Comparison of ENCODE assay signal across 1 cellular context in the genomic region with DNA sequence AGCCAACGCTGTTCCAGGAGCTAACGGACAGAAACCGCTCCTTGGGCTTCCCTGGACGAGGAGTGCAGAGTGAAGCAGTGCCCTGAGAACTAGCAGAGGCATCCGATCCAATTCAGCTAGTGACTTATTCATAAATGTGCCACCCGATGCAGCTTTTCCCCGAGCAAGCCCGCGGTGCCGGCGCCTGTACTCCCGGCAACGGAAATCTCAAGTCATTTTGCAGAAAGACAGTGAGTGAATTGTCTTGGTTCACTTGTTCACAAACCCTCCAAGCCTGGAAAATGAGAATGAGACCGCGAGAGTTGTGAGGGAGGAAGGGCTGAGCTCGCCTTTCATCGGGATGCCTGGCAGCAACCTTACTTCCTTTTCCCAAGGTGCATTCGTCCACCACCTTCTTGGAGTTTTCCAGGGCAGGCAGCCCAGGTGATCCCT.
TF ChIP-seq lines count a peak whose summit lies in the region.

No MANE protein-coding gene starts in this region.

TF ChIP-seq in WTC11, 78 proteins besides CTCF, POLR2A, EP300 and RAD21 (continued from another document):
- TF ChIP-seq, protein P1, sequence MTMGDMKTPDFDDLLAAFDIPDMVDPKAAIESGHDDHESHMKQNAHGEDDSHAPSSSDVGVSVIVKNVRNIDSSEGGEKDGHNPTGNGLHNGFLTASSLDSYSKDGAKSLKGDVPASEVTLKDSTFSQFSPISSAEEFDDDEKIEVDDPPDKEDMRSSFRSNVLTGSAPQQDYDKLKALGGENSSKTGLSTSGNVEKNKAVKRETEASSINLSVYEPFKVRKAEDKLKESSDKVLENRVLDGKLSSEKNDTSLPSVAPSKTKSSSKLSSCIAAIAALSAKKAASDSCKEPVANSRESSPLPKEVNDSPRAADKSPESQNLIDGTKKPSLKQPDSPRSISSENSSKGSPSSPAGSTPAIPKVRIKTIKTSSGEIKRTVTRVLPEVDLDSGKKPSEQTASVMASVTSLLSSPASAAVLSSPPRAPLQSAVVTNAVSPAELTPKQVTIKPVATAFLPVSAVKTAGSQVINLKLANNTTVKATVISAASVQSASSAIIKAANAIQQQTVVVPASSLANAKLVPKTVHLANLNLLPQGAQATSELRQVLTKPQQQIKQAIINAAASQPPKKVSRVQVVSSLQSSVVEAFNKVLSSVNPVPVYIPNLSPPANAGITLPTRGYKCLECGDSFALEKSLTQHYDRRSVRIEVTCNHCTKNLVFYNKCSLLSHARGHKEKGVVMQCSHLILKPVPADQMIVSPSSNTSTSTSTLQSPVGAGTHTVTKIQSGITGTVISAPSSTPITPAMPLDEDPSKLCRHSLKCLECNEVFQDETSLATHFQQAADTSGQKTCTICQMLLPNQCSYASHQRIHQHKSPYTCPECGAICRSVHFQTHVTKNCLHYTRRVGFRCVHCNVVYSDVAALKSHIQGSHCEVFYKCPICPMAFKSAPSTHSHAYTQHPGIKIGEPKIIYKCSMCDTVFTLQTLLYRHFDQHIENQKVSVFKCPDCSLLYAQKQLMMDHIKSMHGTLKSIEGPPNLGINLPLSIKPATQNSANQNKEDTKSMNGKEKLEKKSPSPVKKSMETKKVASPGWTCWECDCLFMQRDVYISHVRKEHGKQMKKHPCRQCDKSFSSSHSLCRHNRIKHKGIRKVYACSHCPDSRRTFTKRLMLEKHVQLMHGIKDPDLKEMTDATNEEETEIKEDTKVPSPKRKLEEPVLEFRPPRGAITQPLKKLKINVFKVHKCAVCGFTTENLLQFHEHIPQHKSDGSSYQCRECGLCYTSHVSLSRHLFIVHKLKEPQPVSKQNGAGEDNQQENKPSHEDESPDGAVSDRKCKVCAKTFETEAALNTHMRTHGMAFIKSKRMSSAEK (CRISPR knock-in tag; IDR thresholded peaks at IDR 0.05; ENCODE audit: borderline replicate concordance), result no peak
- TF ChIP-seq, protein P2, sequence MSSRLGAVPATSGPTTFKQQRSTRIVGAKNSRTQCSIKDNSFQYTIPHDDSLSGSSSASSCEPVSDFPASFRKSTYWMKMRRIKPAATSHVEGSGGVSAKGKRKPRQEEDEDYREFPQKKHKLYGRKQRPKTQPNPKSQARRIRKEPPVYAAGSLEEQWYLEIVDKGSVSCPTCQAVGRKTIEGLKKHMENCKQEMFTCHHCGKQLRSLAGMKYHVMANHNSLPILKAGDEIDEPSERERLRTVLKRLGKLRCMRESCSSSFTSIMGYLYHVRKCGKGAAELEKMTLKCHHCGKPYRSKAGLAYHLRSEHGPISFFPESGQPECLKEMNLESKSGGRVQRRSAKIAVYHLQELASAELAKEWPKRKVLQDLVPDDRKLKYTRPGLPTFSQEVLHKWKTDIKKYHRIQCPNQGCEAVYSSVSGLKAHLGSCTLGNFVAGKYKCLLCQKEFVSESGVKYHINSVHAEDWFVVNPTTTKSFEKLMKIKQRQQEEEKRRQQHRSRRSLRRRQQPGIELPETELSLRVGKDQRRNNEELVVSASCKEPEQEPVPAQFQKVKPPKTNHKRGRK (CRISPR knock-in tag; IDR thresholded peaks at IDR 0.05; ENCODE audit: borderline replicate concordance), result no peak
